ENCODE assay signal across 12 cellular contexts in genomic region chr1:2255047-2255419, GRCh38. TPM values are rescaled to one million over a fixed set of nuclear protein-coding genes. Genes with fewer than 3 reads are reported as not detected.
DNase-seq lines count a peak whose midpoint lies in the region; TF ChIP-seq lines count a peak whose summit lies in the region.
"Had no signal": no experiment of that assay in that cellular context is flagged by ENCODE, and none has a peak within 500 bp of the region (broad histone marks: within the 10 kb centered on the region; RNA-seq: fewer than 3 reads in every experiment).

No MANE protein-coding gene starts in this region.

- no peak overlapping the region for H3T11ph ChIP-seq in H9 (ENCODE audit: low read length)

- H2BK5ac ChIP-seq in H9 (ENCODE audit: insufficient read length, low read length) (no peak overlapping the region), mesendoderm (ENCODE audit: low read length) (no peak overlapping the region)

- H3K36me3 Mint-ChIP-seq in H9 (ENCODE audit: insufficient read depth in 1 of 3, low read depth in 3 of 3): peaks cover 12 to 21% (median 19%) of the 10 kb centered on the region in 3 experiments
- peaks cover 43% of the 10 kb centered on the region for H3K36me3 Mint-ChIP-seq in activated T-helper 2 cell treated with anti-CD3 and anti-CD28 coated beads, Interferon-gamma antibody, Interleukin-2, Interleukin-4, amounts not matched to agents 10 μg/mL and 5 μg/mL and 100 μg/mL, durations not matched to agents 14 hours and 24 hours and 36 hours (ENCODE audit: low read depth)
- peaks cover 28% of the 10 kb centered on the region for H3K36me3 Mint-ChIP-seq in activated naive CD8-positive, alpha-beta T cell treated with anti-CD3 and anti-CD28 coated beads for 36 hours

- no peak overlapping the region for H3K4me2 ChIP-seq in H9 (ENCODE audit: insufficient read depth, insufficient read length, low read length)
- H3K4me2 ChIP-seq in mesendoderm (ENCODE audit: low read length): no peak overlapping the region

- H3K4me1 ChIP-seq in H9 (ENCODE audit: insufficient read depth, low read length): peaks cover 5% of the 10 kb centered on the region
- peaks cover 7 to 93% (median 76%) of the 10 kb centered on the region in 5 donors for H3K4me1 ChIP-seq in subcutaneous abdominal adipose tissue (ENCODE audit: control insufficient read depth in 5 of 5, insufficient read depth in 5 of 5, low read length in 5 of 5)
- peaks cover 4% of the 10 kb centered on the region for H3K4me1 ChIP-seq in mesendoderm (ENCODE audit: control insufficient read depth, low read depth, low read length)

- no peak overlapping the region for H2AFZ ChIP-seq in H9 (ENCODE audit: low read length)

- H3K9me3 ChIP-seq in H9 (ENCODE audit: control insufficient read depth, low read depth, low read length) (no peaks in the 10 kb centered on the region), subcutaneous abdominal adipose tissue (ENCODE audit: control insufficient read depth in 5 of 5, low read length in 5 of 5) (peaks cover 0 to 19% (median 0%) of the 10 kb centered on the region in 5 donors)

- no peak overlapping the region for H2BK20ac ChIP-seq in H9 (ENCODE audit: low read depth, low read length, poor library complexity, severe bottlenecking)

- H3K9ac ChIP-seq in H9 (ENCODE audit: extremely low read depth, insufficient read length, low read length) (no peak overlapping the region), subcutaneous abdominal adipose tissue (ENCODE audit: low read length in 5 of 5) (peak overlapping the region in 2 of 5 donors; percentile 29 to 56), mesendoderm (ENCODE audit: low read length) (no peak overlapping the region)

- H3K79me2 ChIP-seq in H9 (ENCODE audit: insufficient read depth, low read length) (peaks cover 71% of the 10 kb centered on the region; the same call in 1 of the 2 replicates), mesendoderm (ENCODE audit: control insufficient read depth, insufficient read depth, low read length) (peaks cover 98% of the 10 kb centered on the region)

- H3K9me3 Mint-ChIP-seq in H9: peaks cover 3 to 4% of the 10 kb centered on the region in 2 experiments; a peak in 2 of 5 replicates
- peaks cover 12% of the 10 kb centered on the region for H3K9me3 Mint-ChIP-seq in activated T-helper 2 cell treated with anti-CD3 and anti-CD28 coated beads, Interferon-gamma antibody, Interleukin-2, Interleukin-4, amounts not matched to agents 10 μg/mL and 5 μg/mL and 100 μg/mL, durations not matched to agents 14 hours and 24 hours and 36 hours
- H3K9me3 Mint-ChIP-seq in activated naive CD8-positive, alpha-beta T cell treated with anti-CD3 and anti-CD28 coated beads for 36 hours: peaks cover 7% of the 10 kb centered on the region
- H3K9me3 Mint-ChIP-seq: memory B cell had no signal

- H3K27me3 ChIP-seq in H9 (ENCODE audit: insufficient read depth, low read length) (no peaks in the 10 kb centered on the region), layer of hippocampus (ENCODE audit: control insufficient read depth, insufficient read depth, low read length) (no peaks in the 10 kb centered on the region), subcutaneous abdominal adipose tissue (ENCODE audit: control insufficient read depth in 5 of 5, insufficient read depth in 4 of 5, low read length in 5 of 5) (no peaks in the 10 kb centered on the region), mesendoderm (ENCODE audit: insufficient read depth, low read length, poor library complexity) (no peaks in the 10 kb centered on the region)

- H4K5ac ChIP-seq in H9 (ENCODE audit: insufficient read length, low read depth, low read length): peak overlapping the region; percentile 6
- H4K5ac ChIP-seq in mesendoderm (ENCODE audit: low read length): no peak overlapping the region

- H3K4me3 ChIP-seq in subcutaneous abdominal adipose tissue (ENCODE audit: low read depth in 1 of 5, low read length in 5 of 5): no peak overlapping the region
- no peak overlapping the region for H3K4me3 ChIP-seq in mesendoderm (ENCODE audit: low read length)

- TF ChIP-seq CTCF in H9 (conservative IDR thresholded peaks at IDR 0.05): no peak

- no peak overlapping the region for H3K27ac Mint-ChIP-seq in H9
- H3K27ac Mint-ChIP-seq in activated T-helper 2 cell treated with anti-CD3 and anti-CD28 coated beads, Interferon-gamma antibody, Interleukin-2, Interleukin-4, amounts not matched to agents 10 μg/mL and 5 μg/mL and 100 μg/mL, durations not matched to agents 14 hours and 24 hours and 36 hours: no peak overlapping the region
- H3K27ac Mint-ChIP-seq in activated naive CD8-positive, alpha-beta T cell treated with anti-CD3 and anti-CD28 coated beads for 36 hours: no peak overlapping the region
- H3K27ac Mint-ChIP-seq: activated CD4-positive, alpha-beta T cell treated with anti-CD3 and anti-CD28 coated beads for 36 hours; memory B cell had no signal

- no peak overlapping the region for H3K14ac ChIP-seq in H9 (ENCODE audit: insufficient read depth, low read length)

- DNase-seq in H9 (no peak), NCI-H2196 (lab: John Stamatoyannopoulos, UW; ENCODE audit: unreplicated experiment) (no peak), mesendoderm (no peak)
- DNase-seq in activated T-helper 2 cell treated with anti-CD3 and anti-CD28 coated beads, Interferon-gamma antibody, Interleukin-2, Interleukin-4, amounts not matched to agents 10 μg/mL and 5 μg/mL and 100 μg/mL, durations not matched to agents 14 hours and 24 hours and 36 hours (ENCODE audit: low spot score): no peak
- no peak for DNase-seq in activated naive CD8-positive, alpha-beta T cell treated with anti-CD3 and anti-CD28 coated beads for 36 hours
- DNase-seq: DMS 273 treated with DMSO at 0.1 percent for 48 hours had no signal

- H2BK15ac ChIP-seq in H9 (ENCODE audit: low read depth, low read length) (no peak overlapping the region), mesendoderm (replicated peaks; ENCODE audit: low read depth) (no peak overlapping the region)

- no peak overlapping the region for H3K23ac ChIP-seq in H9 (ENCODE audit: insufficient read length, low read depth, low read length)
- H3K23ac ChIP-seq in mesendoderm (ENCODE audit: low read length): no peak overlapping the region

- H3K36me3 ChIP-seq in subcutaneous abdominal adipose tissue (ENCODE audit: control insufficient read depth in 5 of 5, insufficient read depth in 5 of 5, low read length in 5 of 5): peaks cover 0 to 19% (median 7%) of the 10 kb centered on the region in 5 donors
- no peaks in the 10 kb centered on the region for H3K36me3 ChIP-seq in mesendoderm (ENCODE audit: control insufficient read depth, insufficient read depth, low read length)

- H3K79me1 ChIP-seq in H9 (ENCODE audit: insufficient read depth, low read depth, low read length, poor library complexity, severe bottlenecking) (peaks cover 10% of the 10 kb centered on the region), mesendoderm (ENCODE audit: low read length) (peaks cover 48% of the 10 kb centered on the region)

- H4K8ac ChIP-seq in H9 (replicated peaks; ENCODE audit: insufficient read length, low read depth, low read length) (no peak overlapping the region), mesendoderm (ENCODE audit: low read depth, low read length) (no peak overlapping the region)

- H2BK12ac ChIP-seq in H9 (ENCODE audit: insufficient read length, low read depth, low read length): no peak overlapping the region

- WGBS in H9 (ENCODE audit: extremely low coverage, insufficient read length, low lambda C conversion rate): no CpG with 5 or more reads among the region's 6 CpGs
- WGBS in adipose tissue, 3 donors: 87 to 96% (median 94%) methylated on average over 6 of the region's 6 CpGs
- WGBS in mesendoderm (ENCODE audit: extremely low coverage, insufficient coverage, low lambda C conversion rate): no CpG with 5 or more reads among the region's 6 CpGs

- H2AK5ac ChIP-seq in H9 (ENCODE audit: insufficient read length, low read length) (no peak overlapping the region), mesendoderm (ENCODE audit: low read length) (no peak overlapping the region)

- peaks cover 43 to 46% of the 10 kb centered on the region in 2 experiments for H3K4me1 Mint-ChIP-seq in H9
- H3K4me1 Mint-ChIP-seq in activated T-helper 2 cell treated with anti-CD3 and anti-CD28 coated beads, Interferon-gamma antibody, Interleukin-2, Interleukin-4, amounts not matched to agents 10 μg/mL and 5 μg/mL and 100 μg/mL, durations not matched to agents 14 hours and 24 hours and 36 hours (ENCODE audit: low read depth): peaks cover 30% of the 10 kb centered on the region
- peaks cover 51% of the 10 kb centered on the region for H3K4me1 Mint-ChIP-seq in activated naive CD8-positive, alpha-beta T cell treated with anti-CD3 and anti-CD28 coated beads for 36 hours

- H4K20me1 ChIP-seq in H9 (ENCODE audit: control insufficient read depth, insufficient read depth, insufficient read length): peaks cover 3% of the 10 kb centered on the region

- H3K23me2 ChIP-seq in H9 (ENCODE audit: insufficient read length, low read depth, low read length, poor library complexity, severe bottlenecking): no peaks in the 10 kb centered on the region

- H2BK120ac ChIP-seq in H9 (ENCODE audit: low read depth, low read length, poor library complexity, severe bottlenecking) (no peak overlapping the region), mesendoderm (ENCODE audit: low read depth, low read length) (no peak overlapping the region)

- no peak overlapping the region for H4K91ac ChIP-seq in H9 (ENCODE audit: insufficient read length, low read depth, low read length)

- H3K27me3 Mint-ChIP-seq in H9 (ENCODE audit: low read depth): no peaks in the 10 kb centered on the region
- no peaks in the 10 kb centered on the region for H3K27me3 Mint-ChIP-seq in activated T-helper 2 cell treated with anti-CD3 and anti-CD28 coated beads, Interferon-gamma antibody, Interleukin-2, Interleukin-4, amounts not matched to agents 10 μg/mL and 5 μg/mL and 100 μg/mL, durations not matched to agents 14 hours and 24 hours and 36 hours (ENCODE audit: low read depth)
- H3K27me3 Mint-ChIP-seq in activated naive CD8-positive, alpha-beta T cell treated with anti-CD3 and anti-CD28 coated beads for 36 hours: no peaks in the 10 kb centered on the region
- H3K27me3 Mint-ChIP-seq: activated CD4-positive, alpha-beta T cell treated with anti-CD3 and anti-CD28 coated beads for 36 hours; memory B cell had no signal

- H3K27ac ChIP-seq in H9 (ENCODE audit: insufficient read length, low read depth, low read length) (no peak overlapping the region), adipose tissue (ENCODE audit: low read depth, low read length) (peak overlapping the region; percentile 81), layer of hippocampus (ENCODE audit: low read depth, low read length) (peak overlapping the region; percentile 76), subcutaneous abdominal adipose tissue (ENCODE audit: low read depth, low read length) (peak overlapping the region; percentile 90), mesendoderm (ENCODE audit: low read depth, low read length) (no peak overlapping the region)

- H3K4ac ChIP-seq in H9 (ENCODE audit: low read depth, low read length): no peak overlapping the region
- no peak overlapping the region for H3K4ac ChIP-seq in mesendoderm (ENCODE audit: low read depth, low read length)

- no peak overlapping the region for H3K56ac ChIP-seq in H9 (ENCODE audit: insufficient read length, low read depth, low read length)
- H3K56ac ChIP-seq in mesendoderm (ENCODE audit: low read length): no peak overlapping the region

- intact Hi-C loops in activated T-helper 2 cell treated with anti-CD3 and anti-CD28 coated beads, Interferon-gamma antibody, Interleukin-2, Interleukin-4, amounts not matched to agents 10 μg/mL and 5 μg/mL and 100 μg/mL, durations not matched to agents 14 hours and 24 hours and 36 hours (cut with micrococcal nuclease): no loop called here

- H3K4me3 Mint-ChIP-seq in H9: no peak overlapping the region
- no peak overlapping the region for H3K4me3 Mint-ChIP-seq in activated T-helper 2 cell treated with anti-CD3 and anti-CD28 coated beads, Interferon-gamma antibody, Interleukin-2, Interleukin-4, amounts not matched to agents 10 μg/mL and 5 μg/mL and 100 μg/mL, durations not matched to agents 14 hours and 24 hours and 36 hours (ENCODE audit: low read depth)
- no peak overlapping the region for H3K4me3 Mint-ChIP-seq in activated naive CD8-positive, alpha-beta T cell treated with anti-CD3 and anti-CD28 coated beads for 36 hours
- H3K4me3 Mint-ChIP-seq: activated CD4-positive, alpha-beta T cell treated with anti-CD3 and anti-CD28 coated beads for 36 hours; activated T-helper 1 cell treated with anti-CD3 and anti-CD28 coated beads, Interleukin-12 subunit alpha, Interleukin-12 subunit beta, Interleukin-2, Interleukin-4 antibody, amounts not matched to agents 30 ng/mL and 10 ng/mL and 1 ng/mL, durations not matched to agents 14 hours and 24 hours and 36 hours; memory B cell had no signal

- peak overlapping the region; percentile 28 for H3K18ac ChIP-seq in H9 (ENCODE audit: insufficient read length, low read depth, low read length)
- no peak overlapping the region for H3K18ac ChIP-seq in mesendoderm (ENCODE audit: low read length)

RNA-seq across cellular contexts. Expression of gene SKI, which starts 26.9 kb away (rescaled TPM):
- total RNA-seq in H9 (2021): 88.8 and 89.5 TPM in 2 replicates
- 10 to 100 TPM in 2 of 3 donors, 1 to 10 TPM in 1; 9.5 to 69.2 (median 36.3) TPM for polyA plus RNA-seq in adipose tissue
- polyA plus RNA-seq in mesendoderm (2013, experiment 1 of 2): 48.1 TPM
- polyA plus RNA-seq in mesendoderm (2013, experiment 2 of 2): 51.1 TPM
- total RNA-seq in activated T-helper 2 cell treated with anti-CD3 and anti-CD28 coated beads, Interferon-gamma antibody, Interleukin-2, Interleukin-4, amounts not matched to agents 10 μg/mL and 5 μg/mL and 100 μg/mL, durations not matched to agents 14 hours and 24 hours and 36 hours: 37.0 and 41.1 TPM in 2 replicates
- 10 to 100 TPM; 25.4 to 27.3 TPM for total RNA-seq in activated naive CD8-positive, alpha-beta T cell treated with anti-CD3 and anti-CD28 coated beads for 36 hours

Comparison
In these comparisons a context has a peak if more than half of its experiments do, and no peak if none do; other contexts are left out.
1. H3K27ac ChIP-seq: peak in adipose tissue (single experiment), layer of hippocampus (single experiment) and subcutaneous abdominal adipose tissue (single experiment); none in H9 (single experiment) and mesendoderm (single experiment).